Comparison of ENCODE assay signal across 2 cellular contexts in the genomic region with DNA sequence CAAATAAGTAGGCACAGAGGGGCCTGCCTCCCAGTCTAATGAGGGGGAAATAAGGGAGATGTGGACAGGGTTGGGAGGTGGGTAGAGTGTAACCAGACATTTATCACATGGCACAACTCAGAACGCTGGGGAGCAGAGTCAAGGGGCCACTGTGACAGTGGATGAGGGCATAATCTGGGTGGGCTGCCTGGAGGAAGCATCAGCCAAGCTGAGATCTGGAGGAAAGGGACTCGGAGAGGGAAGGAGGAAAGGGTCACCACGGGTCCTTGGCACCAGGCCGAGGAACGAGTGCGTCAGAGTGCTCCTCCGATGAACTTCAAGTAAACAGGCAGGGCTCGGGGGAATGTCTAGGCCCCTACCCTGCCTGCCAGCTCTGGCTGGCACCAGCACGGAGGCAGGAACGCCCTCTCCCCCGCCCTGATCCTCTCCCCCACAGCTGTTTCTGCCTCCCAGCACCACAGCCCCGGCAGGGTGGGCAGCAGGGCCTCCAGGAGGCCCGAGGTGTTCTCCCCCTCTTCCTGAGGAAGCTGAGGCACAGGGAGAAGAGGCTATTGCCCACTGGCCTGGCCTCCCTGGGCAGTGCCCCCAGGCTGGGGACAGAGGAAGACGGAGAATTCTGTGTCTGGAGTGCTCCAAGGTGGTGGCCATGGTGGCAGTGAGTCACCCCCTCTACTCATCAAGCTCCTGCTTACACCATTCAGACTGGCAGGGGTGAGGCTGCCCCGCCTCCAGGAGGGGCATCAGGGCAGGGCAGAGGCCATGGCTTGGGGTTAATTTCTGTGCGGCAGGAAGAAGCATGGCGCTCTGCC.
TF ChIP-seq lines count a peak whose summit lies in the region.

No MANE protein-coding gene starts in this region.

TF ChIP-seq in Ishikawa, 13 proteins besides CTCF, POLR2A, EP300 and RAD21:
- peak; percentile 25; the same call in 1 of the 2 replicates for TF ChIP-seq TAF1 (IDR thresholded peaks at IDR 0.05; ENCODE audit: low read depth)
- TF ChIP-seq, protein P1, sequence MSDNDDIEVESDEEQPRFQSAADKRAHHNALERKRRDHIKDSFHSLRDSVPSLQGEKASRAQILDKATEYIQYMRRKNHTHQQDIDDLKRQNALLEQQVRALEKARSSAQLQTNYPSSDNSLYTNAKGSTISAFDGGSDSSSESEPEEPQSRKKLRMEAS (IDR thresholded peaks at IDR 0.05): no peak
- TF ChIP-seq CEBPB (IDR thresholded peaks at IDR 0.05): no peak
- TF ChIP-seq TEAD4 (IDR thresholded peaks at IDR 0.05): no peak
- no peak for TF ChIP-seq CREB1 (IDR thresholded peaks at IDR 0.05; ENCODE audit: low read depth)
- TF ChIP-seq, protein P2, sequence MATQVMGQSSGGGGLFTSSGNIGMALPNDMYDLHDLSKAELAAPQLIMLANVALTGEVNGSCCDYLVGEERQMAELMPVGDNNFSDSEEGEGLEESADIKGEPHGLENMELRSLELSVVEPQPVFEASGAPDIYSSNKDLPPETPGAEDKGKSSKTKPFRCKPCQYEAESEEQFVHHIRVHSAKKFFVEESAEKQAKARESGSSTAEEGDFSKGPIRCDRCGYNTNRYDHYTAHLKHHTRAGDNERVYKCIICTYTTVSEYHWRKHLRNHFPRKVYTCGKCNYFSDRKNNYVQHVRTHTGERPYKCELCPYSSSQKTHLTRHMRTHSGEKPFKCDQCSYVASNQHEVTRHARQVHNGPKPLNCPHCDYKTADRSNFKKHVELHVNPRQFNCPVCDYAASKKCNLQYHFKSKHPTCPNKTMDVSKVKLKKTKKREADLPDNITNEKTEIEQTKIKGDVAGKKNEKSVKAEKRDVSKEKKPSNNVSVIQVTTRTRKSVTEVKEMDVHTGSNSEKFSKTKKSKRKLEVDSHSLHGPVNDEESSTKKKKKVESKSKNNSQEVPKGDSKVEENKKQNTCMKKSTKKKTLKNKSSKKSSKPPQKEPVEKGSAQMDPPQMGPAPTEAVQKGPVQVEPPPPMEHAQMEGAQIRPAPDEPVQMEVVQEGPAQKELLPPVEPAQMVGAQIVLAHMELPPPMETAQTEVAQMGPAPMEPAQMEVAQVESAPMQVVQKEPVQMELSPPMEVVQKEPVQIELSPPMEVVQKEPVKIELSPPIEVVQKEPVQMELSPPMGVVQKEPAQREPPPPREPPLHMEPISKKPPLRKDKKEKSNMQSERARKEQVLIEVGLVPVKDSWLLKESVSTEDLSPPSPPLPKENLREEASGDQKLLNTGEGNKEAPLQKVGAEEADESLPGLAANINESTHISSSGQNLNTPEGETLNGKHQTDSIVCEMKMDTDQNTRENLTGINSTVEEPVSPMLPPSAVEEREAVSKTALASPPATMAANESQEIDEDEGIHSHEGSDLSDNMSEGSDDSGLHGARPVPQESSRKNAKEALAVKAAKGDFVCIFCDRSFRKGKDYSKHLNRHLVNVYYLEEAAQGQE (IDR thresholded peaks at IDR 0.05; ENCODE audit: low read depth): no peak
- no peak; the same call in 1 of the 2 replicates for TF ChIP-seq ZBTB7A (IDR thresholded peaks at IDR 0.05; ENCODE audit: low read depth)
- peak; percentile 68 for TF ChIP-seq YY1 (IDR thresholded peaks at IDR 0.05; ENCODE audit: low read depth)
- no peak for TF ChIP-seq TCF12 (IDR thresholded peaks at IDR 0.05; ENCODE audit: low read depth)
- TF ChIP-seq NFIC (IDR thresholded peaks at IDR 0.05): peak; percentile 73
- TF ChIP-seq EGR1 (IDR thresholded peaks at IDR 0.05): no peak
- TF ChIP-seq, protein P3, sequence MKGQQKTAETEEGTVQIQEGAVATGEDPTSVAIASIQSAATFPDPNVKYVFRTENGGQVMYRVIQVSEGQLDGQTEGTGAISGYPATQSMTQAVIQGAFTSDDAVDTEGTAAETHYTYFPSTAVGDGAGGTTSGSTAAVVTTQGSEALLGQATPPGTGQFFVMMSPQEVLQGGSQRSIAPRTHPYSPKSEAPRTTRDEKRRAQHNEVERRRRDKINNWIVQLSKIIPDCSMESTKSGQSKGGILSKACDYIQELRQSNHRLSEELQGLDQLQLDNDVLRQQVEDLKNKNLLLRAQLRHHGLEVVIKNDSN (IDR thresholded peaks at IDR 0.05): no peak
- TF ChIP-seq FOXM1 (IDR thresholded peaks at IDR 0.05; ENCODE audit: borderline replicate concordance, low read depth): no peak

TF ChIP-seq in K562, 482 proteins besides CTCF, POLR2A, EP300 and RAD21:
- TF ChIP-seq, protein P4, sequence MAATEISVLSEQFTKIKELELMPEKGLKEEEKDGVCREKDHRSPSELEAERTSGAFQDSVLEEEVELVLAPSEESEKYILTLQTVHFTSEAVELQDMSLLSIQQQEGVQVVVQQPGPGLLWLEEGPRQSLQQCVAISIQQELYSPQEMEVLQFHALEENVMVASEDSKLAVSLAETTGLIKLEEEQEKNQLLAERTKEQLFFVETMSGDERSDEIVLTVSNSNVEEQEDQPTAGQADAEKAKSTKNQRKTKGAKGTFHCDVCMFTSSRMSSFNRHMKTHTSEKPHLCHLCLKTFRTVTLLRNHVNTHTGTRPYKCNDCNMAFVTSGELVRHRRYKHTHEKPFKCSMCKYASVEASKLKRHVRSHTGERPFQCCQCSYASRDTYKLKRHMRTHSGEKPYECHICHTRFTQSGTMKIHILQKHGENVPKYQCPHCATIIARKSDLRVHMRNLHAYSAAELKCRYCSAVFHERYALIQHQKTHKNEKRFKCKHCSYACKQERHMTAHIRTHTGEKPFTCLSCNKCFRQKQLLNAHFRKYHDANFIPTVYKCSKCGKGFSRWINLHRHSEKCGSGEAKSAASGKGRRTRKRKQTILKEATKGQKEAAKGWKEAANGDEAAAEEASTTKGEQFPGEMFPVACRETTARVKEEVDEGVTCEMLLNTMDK (IDR thresholded peaks at IDR 0.05; ENCODE audit: borderline replicate concordance, insufficient read depth, low read depth, low read length, poor library complexity, severe bottlenecking): no peak
- TF ChIP-seq BCOR (IDR thresholded peaks at IDR 0.05) (peak; percentile 72), NR4A1 (CRISPR knock-in tag; IDR thresholded peaks at IDR 0.05) (no peak), NR4A1 (tag; IDR thresholded peaks at IDR 0.05) (no peak), ARHGAP35 (IDR thresholded peaks at IDR 0.05; ENCODE audit: partially characterized antibody) (no peak), ZNF3 (CRISPR knock-in tag; IDR thresholded peaks at IDR 0.05) (no peak), MTA3 (IDR thresholded peaks at IDR 0.05; ENCODE audit: borderline replicate concordance) (no peak), ZBTB8A (IDR thresholded peaks at IDR 0.05; ENCODE audit: partially characterized antibody) (no peak), ZFP36 (IDR thresholded peaks at IDR 0.05; ENCODE audit: low read depth, low read length, partially characterized antibody) (peak; percentile 99), PHTF2 (CRISPR knock-in tag; IDR thresholded peaks at IDR 0.05) (no peak), ZNF57 (CRISPR knock-in tag; IDR thresholded peaks at IDR 0.05) (no peak), PRMT5 (CRISPR knock-in tag; IDR thresholded peaks at IDR 0.05) (no peak), TAL1 (IDR thresholded peaks at IDR 0.05) (no peak), NFIC (IDR thresholded peaks at IDR 0.05) (0 out of 2 replicates have a peak, but pooled peaks have one; percentile 17), BRF1 (IDR thresholded peaks at IDR 0.05; ENCODE audit: borderline replicate concordance, extremely low read depth, insufficient read length) (no peak), HIVEP1 (CRISPR knock-in tag; IDR thresholded peaks at IDR 0.05) (no peak), NR2C1 (IDR thresholded peaks at IDR 0.05) (no peak), NR2C1 (tag; IDR thresholded peaks at IDR 0.05) (no peak), ZNF436 (CRISPR knock-in tag; IDR thresholded peaks at IDR 0.05) (peak; percentile 69; the same call in 1 of the 2 replicates), ZFP1 (CRISPR knock-in tag; IDR thresholded peaks at IDR 0.05) (no peak), ZKSCAN8 (CRISPR knock-in tag; IDR thresholded peaks at IDR 0.05) (no peak), PTBP1 (IDR thresholded peaks at IDR 0.05; ENCODE audit: low read depth, low read length) (0 out of 2 replicates have a peak, but pooled peaks have one; percentile 36)
- TF ChIP-seq, protein P5, sequence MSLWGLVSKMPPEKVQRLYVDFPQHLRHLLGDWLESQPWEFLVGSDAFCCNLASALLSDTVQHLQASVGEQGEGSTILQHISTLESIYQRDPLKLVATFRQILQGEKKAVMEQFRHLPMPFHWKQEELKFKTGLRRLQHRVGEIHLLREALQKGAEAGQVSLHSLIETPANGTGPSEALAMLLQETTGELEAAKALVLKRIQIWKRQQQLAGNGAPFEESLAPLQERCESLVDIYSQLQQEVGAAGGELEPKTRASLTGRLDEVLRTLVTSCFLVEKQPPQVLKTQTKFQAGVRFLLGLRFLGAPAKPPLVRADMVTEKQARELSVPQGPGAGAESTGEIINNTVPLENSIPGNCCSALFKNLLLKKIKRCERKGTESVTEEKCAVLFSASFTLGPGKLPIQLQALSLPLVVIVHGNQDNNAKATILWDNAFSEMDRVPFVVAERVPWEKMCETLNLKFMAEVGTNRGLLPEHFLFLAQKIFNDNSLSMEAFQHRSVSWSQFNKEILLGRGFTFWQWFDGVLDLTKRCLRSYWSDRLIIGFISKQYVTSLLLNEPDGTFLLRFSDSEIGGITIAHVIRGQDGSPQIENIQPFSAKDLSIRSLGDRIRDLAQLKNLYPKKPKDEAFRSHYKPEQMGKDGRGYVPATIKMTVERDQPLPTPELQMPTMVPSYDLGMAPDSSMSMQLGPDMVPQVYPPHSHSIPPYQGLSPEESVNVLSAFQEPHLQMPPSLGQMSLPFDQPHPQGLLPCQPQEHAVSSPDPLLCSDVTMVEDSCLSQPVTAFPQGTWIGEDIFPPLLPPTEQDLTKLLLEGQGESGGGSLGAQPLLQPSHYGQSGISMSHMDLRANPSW (CRISPR knock-in tag; IDR thresholded peaks at IDR 0.05): no peak
- TF ChIP-seq, protein P3 (CRISPR knock-in tag; IDR thresholded peaks at IDR 0.05): no peak
- TF ChIP-seq, protein P6, sequence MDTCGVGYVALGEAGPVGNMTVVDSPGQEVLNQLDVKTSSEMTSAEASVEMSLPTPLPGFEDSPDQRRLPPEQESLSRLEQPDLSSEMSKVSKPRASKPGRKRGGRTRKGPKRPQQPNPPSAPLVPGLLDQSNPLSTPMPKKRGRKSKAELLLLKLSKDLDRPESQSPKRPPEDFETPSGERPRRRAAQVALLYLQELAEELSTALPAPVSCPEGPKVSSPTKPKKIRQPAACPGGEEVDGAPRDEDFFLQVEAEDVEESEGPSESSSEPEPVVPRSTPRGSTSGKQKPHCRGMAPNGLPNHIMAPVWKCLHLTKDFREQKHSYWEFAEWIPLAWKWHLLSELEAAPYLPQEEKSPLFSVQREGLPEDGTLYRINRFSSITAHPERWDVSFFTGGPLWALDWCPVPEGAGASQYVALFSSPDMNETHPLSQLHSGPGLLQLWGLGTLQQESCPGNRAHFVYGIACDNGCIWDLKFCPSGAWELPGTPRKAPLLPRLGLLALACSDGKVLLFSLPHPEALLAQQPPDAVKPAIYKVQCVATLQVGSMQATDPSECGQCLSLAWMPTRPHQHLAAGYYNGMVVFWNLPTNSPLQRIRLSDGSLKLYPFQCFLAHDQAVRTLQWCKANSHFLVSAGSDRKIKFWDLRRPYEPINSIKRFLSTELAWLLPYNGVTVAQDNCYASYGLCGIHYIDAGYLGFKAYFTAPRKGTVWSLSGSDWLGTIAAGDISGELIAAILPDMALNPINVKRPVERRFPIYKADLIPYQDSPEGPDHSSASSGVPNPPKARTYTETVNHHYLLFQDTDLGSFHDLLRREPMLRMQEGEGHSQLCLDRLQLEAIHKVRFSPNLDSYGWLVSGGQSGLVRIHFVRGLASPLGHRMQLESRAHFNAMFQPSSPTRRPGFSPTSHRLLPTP (IDR thresholded peaks at IDR 0.05; ENCODE audit: borderline replicate concordance, extremely low read depth, insufficient read length): peak; percentile 29
- TF ChIP-seq, protein P7, sequence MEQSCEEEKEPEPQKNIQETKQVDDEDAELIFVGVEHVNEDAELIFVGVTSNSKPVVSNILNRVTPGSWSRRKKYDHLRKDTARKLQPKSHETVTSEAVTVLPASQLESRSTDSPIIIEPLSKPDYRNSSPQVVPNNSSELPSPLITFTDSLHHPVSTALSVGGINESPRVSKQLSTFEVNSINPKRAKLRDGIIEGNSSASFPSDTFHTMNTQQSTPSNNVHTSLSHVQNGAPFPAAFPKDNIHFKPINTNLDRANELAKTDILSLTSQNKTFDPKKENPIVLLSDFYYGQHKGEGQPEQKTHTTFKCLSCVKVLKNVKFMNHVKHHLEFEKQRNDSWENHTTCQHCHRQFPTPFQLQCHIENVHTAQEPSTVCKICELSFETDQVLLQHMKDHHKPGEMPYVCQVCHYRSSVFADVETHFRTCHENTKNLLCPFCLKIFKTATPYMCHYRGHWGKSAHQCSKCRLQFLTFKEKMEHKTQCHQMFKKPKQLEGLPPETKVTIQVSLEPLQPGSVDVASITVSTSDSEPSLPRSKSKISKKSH (CRISPR knock-in tag; IDR thresholded peaks at IDR 0.05): no peak
- TF ChIP-seq, protein P8, sequence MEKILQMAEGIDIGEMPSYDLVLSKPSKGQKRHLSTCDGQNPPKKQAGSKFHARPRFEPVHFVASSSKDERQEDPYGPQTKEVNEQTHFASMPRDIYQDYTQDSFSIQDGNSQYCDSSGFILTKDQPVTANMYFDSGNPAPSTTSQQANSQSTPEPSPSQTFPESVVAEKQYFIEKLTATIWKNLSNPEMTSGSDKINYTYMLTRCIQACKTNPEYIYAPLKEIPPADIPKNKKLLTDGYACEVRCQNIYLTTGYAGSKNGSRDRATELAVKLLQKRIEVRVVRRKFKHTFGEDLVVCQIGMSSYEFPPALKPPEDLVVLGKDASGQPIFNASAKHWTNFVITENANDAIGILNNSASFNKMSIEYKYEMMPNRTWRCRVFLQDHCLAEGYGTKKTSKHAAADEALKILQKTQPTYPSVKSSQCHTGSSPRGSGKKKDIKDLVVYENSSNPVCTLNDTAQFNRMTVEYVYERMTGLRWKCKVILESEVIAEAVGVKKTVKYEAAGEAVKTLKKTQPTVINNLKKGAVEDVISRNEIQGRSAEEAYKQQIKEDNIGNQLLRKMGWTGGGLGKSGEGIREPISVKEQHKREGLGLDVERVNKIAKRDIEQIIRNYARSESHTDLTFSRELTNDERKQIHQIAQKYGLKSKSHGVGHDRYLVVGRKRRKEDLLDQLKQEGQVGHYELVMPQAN (IDR thresholded peaks at IDR 0.05; ENCODE audit: borderline replicate concordance): no peak
